In genomic region chr1:35192853-35193664, GRCh38 we compare ENCODE assay signal across 8 cellular contexts. TPM values are rescaled to one million over a fixed set of nuclear protein-coding genes. Genes with fewer than 3 reads are reported as not detected.
DNase-seq lines count a peak whose midpoint lies in the region; ATAC-seq and TF ChIP-seq lines count a peak whose summit lies in the region.

SFPQ (minus strand) TSS chr1:35193145; CDS start chr1:35193049, 96 bp downstream.

- H3K9me3 Mint-ChIP-seq in activated T-cell treated with anti-CD3 and anti-CD28 coated beads, Interleukin-2, amount 50 U/mL, for 4 hours, result no peaks in the 10 kb centered on the region

- H3K27ac ChIP-seq in Panc1 (ENCODE audit: low read length) (peak within 1 kb of the TSS; percentile 97), esophagus (ENCODE audit: low read depth in 2 of 2, low read length in 1 of 2) (peak within 1 kb of the TSS; percentile 99)

- H3K9ac ChIP-seq in mucosa of stomach (ENCODE audit: low read length), result peak within 1 kb of the TSS; percentile 100

- H3K4me3 ChIP-seq in Panc1 (ENCODE audit: low read depth in 2 of 2, low read length in 2 of 2), result peak within 1 kb of the TSS; percentile 84 to 91
- H3K4me3 ChIP-seq in esophagus (ENCODE audit: low read depth in 1 of 2, low read length in 2 of 2), result peak within 1 kb of the TSS; percentile 96 to 100
- H3K4me3 ChIP-seq in mucosa of stomach (ENCODE audit: low read length), result peak within 1 kb of the TSS; percentile 64

- in situ Hi-C loops in Panc1 (cut with HindIII; ENCODE audit: low pct_unique_long_range_greater_than_20kb, low sequenced_read_pairs), result no loop called here

- 1% methylated on average over 44 to 50 of the region's 50 CpGs for WGBS in esophagus, 2 donors

- ATAC-seq in GM21723 (IDR thresholded peaks at IDR 0.05; ENCODE audit: unreplicated experiment), result peak; percentile 87
- peak; percentile 89 for ATAC-seq in Panc1
- ATAC-seq in activated T-cell treated with anti-CD3 and anti-CD28 coated beads, Interleukin-2, amount 50 U/mL, for 4 hours, result peak; percentile 89 to 92

- peak within 1 kb of the TSS; percentile 99 for H3K4me3 Mint-ChIP-seq in activated T-cell treated with anti-CD3 and anti-CD28 coated beads, Interleukin-2, amount 50 U/mL, for 4 hours

- H3K9me3 ChIP-seq in Panc1 (ENCODE audit: control insufficient read depth, insufficient read depth, low read depth, low read length), result no peaks in the 10 kb centered on the region
- H3K9me3 ChIP-seq in esophagus (ENCODE audit: control insufficient read depth in 2 of 2, insufficient read depth in 1 of 2, low read depth in 1 of 2, low read length in 1 of 2), result no peaks in the 10 kb centered on the region
- H3K9me3 ChIP-seq in mucosa of stomach (ENCODE audit: control insufficient read depth, low read length), result no peaks in the 10 kb centered on the region

- H3K4me1 Mint-ChIP-seq in activated T-cell treated with anti-CD3 and anti-CD28 coated beads, Interleukin-2, amount 50 U/mL, for 4 hours (ENCODE audit: low read depth), result peaks cover 34% of the 10 kb centered on the region

- peaks cover 38% of the 10 kb centered on the region for H3K36me3 Mint-ChIP-seq in activated T-cell treated with anti-CD3 and anti-CD28 coated beads, Interleukin-2, amount 50 U/mL, for 4 hours (ENCODE audit: insufficient read depth)

- DNase-seq in DMS53 treated with DMSO at 0.1 percent for 48 hours (lab: John Stamatoyannopoulos, UW; ENCODE audit: unreplicated experiment) (peak; percentile 98), KG1 (lab: John Stamatoyannopoulos, UW) (peak; percentile 95), Panc1 (ENCODE audit: low read depth, low spot score) (peak; percentile 98)
- peak; percentile 97 for DNase-seq in activated T-cell treated with anti-CD3 and anti-CD28 coated beads, Interleukin-2, amount 50 U/mL, for 4 hours
- DNase-seq in stimulated activated CD8-positive, alpha-beta memory T cell treated with anti-CD3 and anti-CD28 coated beads, Interleukin-7, amount 100 ng/mL, for 1 hour (ENCODE audit: low read depth in 2 of 2), result peak; percentile 96 to 97

- BruUV-seq in Panc1 (replicated peaks; lab: Mats Ljungman, UMichigan), result no TSS peak

- intact Hi-C loops in Panc1 (cut with micrococcal nuclease; ENCODE audit: unreplicated experiment), result no loop called here

- H3K4me1 ChIP-seq in Panc1 (ENCODE audit: control insufficient read depth, insufficient read depth, low read length) (peaks cover 16% of the 10 kb centered on the region), esophagus (ENCODE audit: control insufficient read depth in 2 of 2, insufficient read depth in 2 of 2, low read length in 1 of 2) (peaks cover 0 to 6% of the 10 kb centered on the region in 2 donors), mucosa of stomach (ENCODE audit: control insufficient read depth, insufficient read depth, low read length) (no peaks in the 10 kb centered on the region)

- no peaks in the 10 kb centered on the region for H3K27me3 Mint-ChIP-seq in activated T-cell treated with anti-CD3 and anti-CD28 coated beads, Interleukin-2, amount 50 U/mL, for 4 hours (ENCODE audit: low read depth)

- TF ChIP-seq CTCF in Panc1 (IDR thresholded peaks at IDR 0.05), result no peak

- peaks cover 35% of the 10 kb centered on the region for H3K36me3 ChIP-seq in Panc1 (ENCODE audit: control insufficient read depth, insufficient read depth, low read length)
- H3K36me3 ChIP-seq in esophagus (ENCODE audit: control insufficient read depth in 2 of 2, insufficient read depth in 2 of 2, low read length in 1 of 2), result peaks cover 12 to 18% of the 10 kb centered on the region in 2 donors
- no peaks in the 10 kb centered on the region for H3K36me3 ChIP-seq in mucosa of stomach (ENCODE audit: control insufficient read depth, insufficient read depth, low read length)

- CTCF ChIA-PET in Panc1 (lab: Charles Lee), result no interaction called here

- H3K27me3 ChIP-seq in Panc1 (ENCODE audit: control insufficient read depth, insufficient read depth, low read length), result no peaks in the 10 kb centered on the region
- no peaks in the 10 kb centered on the region for H3K27me3 ChIP-seq in esophagus (ENCODE audit: control insufficient read depth in 1 of 2, insufficient read depth in 2 of 2, low read length in 2 of 2)
- no peaks in the 10 kb centered on the region for H3K27me3 ChIP-seq in mucosa of stomach (ENCODE audit: control insufficient read depth, insufficient read depth, low read length)

- POLR2A ChIA-PET in Panc1 (lab: Charles Lee), result interaction anchor here (0.5 to 0.7 kb wide), 5 partner anchors 72 to 242 kb away, joined by 3 to 19 read pairs (median 7); no protein-coding TSS in a partner anchor

RNA-seq across cellular contexts. Expression of gene SFPQ, which starts in this region (rescaled TPM):
- 266 TPM for total RNA-seq in Panc1 (2021; ENCODE audit: unreplicated experiment)
- polyA plus RNA-seq in Panc1 (2012; ENCODE audit: insufficient read length), result 210 TPM
- total RNA-seq in activated T-cell treated with anti-CD3 and anti-CD28 coated beads, Interleukin-2, amount 50 U/mL, for 4 hours, result 100 to 1,000 TPM; 462 to 466 (median 464) TPM
- polyA plus RNA-seq in esophagus, result 100 to 1,000 TPM; 141 to 199 TPM

Comparison
In these comparisons a context has a peak if more than half of its experiments do, and no peak if none do; other contexts are left out.
1. Peak in every context shown above with its lines: DNase-seq, ATAC-seq, H3K4me3 ChIP-seq and H3K27ac ChIP-seq.